Comparison of ENCODE assay signal across 8 cellular contexts in genomic region chr4:123399638-123400358, GRCh38. TPM values are rescaled to one million over a fixed set of nuclear protein-coding genes. Genes with fewer than 3 reads are reported as not detected.
A peak's percentile ranks its signal among the peaks of the same experiment; 100 is the strongest.
DNase-seq lines count a peak whose midpoint lies in the region; ATAC-seq and TF ChIP-seq lines count a peak whose summit lies in the region.

No MANE protein-coding gene starts in this region.

- peaks cover 10 to 35% of the 10 kb centered on the region in 2 donors for H3K36me3 Mint-ChIP-seq in activated T-cell treated with anti-CD3 and anti-CD28 coated beads, Interleukin-2, amount 50 U/mL, for 72 hours (ENCODE audit: insufficient read depth in 2 of 2)

- H3K9me3 ChIP-seq in adrenal gland (replicated peaks in 1 of 3): no peaks in the 10 kb centered on the region
- H3K9me3 ChIP-seq in testis: no peaks in the 10 kb centered on the region

- H3K4me1 Mint-ChIP-seq in activated T-cell treated with anti-CD3 and anti-CD28 coated beads, Interleukin-2, amount 50 U/mL, for 72 hours (ENCODE audit: low read depth): peaks cover 31% of the 10 kb centered on the region

- H3K27me3 ChIP-seq in adrenal gland (no peaks in the 10 kb centered on the region), testis (no peaks in the 10 kb centered on the region)

- H3K4me3 Mint-ChIP-seq in activated T-cell treated with anti-CD3 and anti-CD28 coated beads, Interleukin-2, amount 50 U/mL, for 72 hours: peak overlapping the region; percentile 92 to 95

- H3K4me3 ChIP-seq in adrenal gland: peak overlapping the region in 2 of 4 donors; percentile 47 to 84
- peak overlapping the region; percentile 77 to 84 for H3K4me3 ChIP-seq in testis

- no peaks in the 10 kb centered on the region for H3K9me3 Mint-ChIP-seq in activated T-cell treated with anti-CD3 and anti-CD28 coated beads, Interleukin-2, amount 50 U/mL, for 72 hours

- H3K36me3 ChIP-seq in adrenal gland (replicated peaks in 1 of 2) (peaks cover 0 to 18% of the 10 kb centered on the region in 2 donors), testis (ENCODE audit: low read depth, missing control alignments) (no peaks in the 10 kb centered on the region)

- no peak for ATAC-seq in activated T-cell treated with anti-CD3 and anti-CD28 coated beads, Interleukin-2, amount 50 U/mL, for 72 hours (replicated peaks in 1 of 2)

- H3K4me1 ChIP-seq in adrenal gland (replicated peaks in 1 of 2): peaks cover 0 to 3% of the 10 kb centered on the region in 2 donors
- no peaks in the 10 kb centered on the region for H3K4me1 ChIP-seq in testis

- DNase-seq in activated T-cell treated with anti-CD3 and anti-CD28 coated beads, Interleukin-2, amount 50 U/mL, for 72 hours: no peak
- no peak for DNase-seq in activated T-cell treated with anti-CD3 and anti-CD28 coated beads, Interleukin-2, amount 50 U/mL, for 48 hours
- DNase-seq in adrenal gland (peak in 1 of 7 donors; percentile 20), left kidney (ENCODE audit: low read depth, low spot score) (peak; percentile 66), testis (peak; percentile 34), NCI-H2029 (lab: John Stamatoyannopoulos, UW) (no peak), NCI-H2171 (lab: John Stamatoyannopoulos, UW) (no peak)
- DNase-seq in activated CD4-positive, CD25-positive, alpha-beta regulatory T cell (lab: John Stamatoyannopoulos, UW): no peak

- H3K27ac Mint-ChIP-seq in activated T-cell treated with anti-CD3 and anti-CD28 coated beads, Interleukin-2, amount 50 U/mL, for 72 hours: peak overlapping the region; percentile 93

- 22 to 32% (median 26%) methylated on average over 22 of the region's 22 CpGs for WGBS in adrenal gland, 4 donors
- WGBS in testis, 2 donors: 1 to 2% methylated on average over 22 of the region's 22 CpGs

- no peak for TF ChIP-seq POLR2A in adrenal gland (IDR thresholded peaks at IDR 0.05)
- TF ChIP-seq POLR2A in testis (IDR thresholded peaks at IDR 0.05): no peak

- intact Hi-C loops in adrenal gland (cut with DNase I) (loop anchor here in 1 of 2 donors (10.0 kb wide), 2 partner anchors 255 to 715 kb away; no protein-coding TSS in a partner anchor), testis (cut with DNase I; ENCODE audit: low total_unique reads) (no loop called here)

- no peaks in the 10 kb centered on the region for H3K27me3 Mint-ChIP-seq in activated T-cell treated with anti-CD3 and anti-CD28 coated beads, Interleukin-2, amount 50 U/mL, for 72 hours (ENCODE audit: low read depth)

- H3K27ac ChIP-seq in adrenal gland (peak overlapping the region in 4 of 5 donors; percentile 58 to 92 (median 78)), testis (peak overlapping the region; percentile 93)

- no peak for TF ChIP-seq CTCF in adrenal gland (IDR thresholded peaks at IDR 0.05)
- no peak for TF ChIP-seq CTCF in testis (IDR thresholded peaks at IDR 0.05)

RNA-seq across cellular contexts. Expression of gene SPRY1, which starts 3.2 kb away (rescaled TPM):
- total RNA-seq in activated T-cell treated with anti-CD3 and anti-CD28 coated beads, Interleukin-2, amount 50 U/mL, for 72 hours: 10 to 100 TPM; 39.8 to 58.1 TPM
- total RNA-seq in adrenal gland: 10 to 100 TPM; 45.1 to 95.6 (median 71.9) TPM
- 10 to 100 TPM; 22.3 to 35.4 (median 28.4) TPM for polyA plus RNA-seq in adrenal gland
- total RNA-seq in testis: 10 to 100 TPM; 36.0 to 52.0 TPM
- 30.2 TPM for polyA plus RNA-seq in testis (ENCODE audit: insufficient read depth, low read depth, low replicate concordance)

Comparison
In these comparisons a context has a peak if more than half of its experiments do, and no peak if none do; other contexts are left out.
1. DNase-seq: peak in left kidney (single experiment) and testis (single experiment); none in activated T-cell treated with anti-CD3 and anti-CD28 coated beads, Interleukin-2, amount 50 U/mL, for 72 hours (0 of 2), activated T-cell treated with anti-CD3 and anti-CD28 coated beads, Interleukin-2, amount 50 U/mL, for 48 hours (0 of 2), activated CD4-positive, CD25-positive, alpha-beta regulatory T cell (0 of 4), NCI-H2029 (single experiment) and NCI-H2171 (single experiment).